9 cellular contexts compared by ENCODE assay signal in genomic region chr5:140579188-140579747, GRCh38. TPM values are rescaled to one million over a fixed set of nuclear protein-coding genes. Genes with fewer than 3 reads are reported as not detected.
DNase-seq lines count a peak whose midpoint lies in the region; ATAC-seq and TF ChIP-seq lines count a peak whose summit lies in the region.
"Not testable (repeated sequence)": the region's sequence is repeated elsewhere in the genome, so short reads cannot be mapped to it uniquely, and the experiment has no call there.
"Had no signal": no experiment of that assay in that cellular context is flagged by ENCODE, and none has a peak within 500 bp of the region (broad histone marks: within the 10 kb centered on the region; RNA-seq: fewer than 3 reads in every experiment).

No MANE protein-coding gene starts in this region.

- H3K9me3 Mint-ChIP-seq in Calu3 (ENCODE audit: low read depth, unreplicated experiment); endothelial cell (ENCODE audit: unreplicated experiment); glutamatergic neuron (ENCODE audit: unreplicated experiment); progenitor cell of endocrine pancreas (ENCODE audit: low read depth); type B pancreatic cell: not testable (repeated sequence)
- H3K9me3 Mint-ChIP-seq in HFFc6 (peaks cover 12% of the 10 kb centered on the region), WTC11 (peaks cover 11% of the 10 kb centered on the region)

- H3K36me3 Mint-ChIP-seq in Calu3 (ENCODE audit: insufficient read depth, unreplicated experiment); HFFc6 (ENCODE audit: low read depth); WTC11; endothelial cell (ENCODE audit: low read depth, unreplicated experiment); glutamatergic neuron (ENCODE audit: unreplicated experiment); progenitor cell of endocrine pancreas (ENCODE audit: insufficient read depth); type B pancreatic cell: not testable (repeated sequence)

- CTCF ChIA-PET in Calu3 (lab: Charles Lee): not testable (repeated sequence)
- CTCF ChIA-PET in WTC11 (lab: Charles Lee): interaction anchor here (0.6 kb wide), 1 partner anchor 56 kb away, joined by 3 read pairs; no protein-coding TSS in a partner anchor

- not testable (repeated sequence) for ATAC-seq in WTC11

- POLR2A ChIA-PET in WTC11 (lab: Charles Lee): not testable (repeated sequence)

- peaks cover 11% of the 10 kb centered on the region for H3K4me1 Mint-ChIP-seq in Calu3 (ENCODE audit: low read depth, unreplicated experiment)
- peaks cover 21% of the 10 kb centered on the region for H3K4me1 Mint-ChIP-seq in HFFc6 (ENCODE audit: low read depth)
- H3K4me1 Mint-ChIP-seq in WTC11; endothelial cell (ENCODE audit: unreplicated experiment); glutamatergic neuron (ENCODE audit: low read depth, unreplicated experiment); progenitor cell of endocrine pancreas (ENCODE audit: low read depth); type B pancreatic cell (ENCODE audit: unreplicated experiment): not testable (repeated sequence)

- not testable (repeated sequence) for BruUV-seq in Calu3 (replicated peaks; lab: Mats Ljungman, UMichigan)

- intact Hi-C loops in Calu3 (cut with micrococcal nuclease; ENCODE audit: unreplicated experiment): loop anchor here (10.0 kb wide), 1 partner anchor 146 kb away; no protein-coding TSS in a partner anchor

- not testable (repeated sequence) for DNase-seq in Calu3; HFFc6; WTC11 (ENCODE audit: low spot score); endothelial cell (ENCODE audit: low spot score); glutamatergic neuron; progenitor cell of endocrine pancreas (ENCODE audit: low spot score, unreplicated experiment)
- peak; percentile 16 for DNase-seq in type B pancreatic cell (ENCODE audit: extremely low spot score, unreplicated experiment)

- not testable (repeated sequence) for H3K27ac Mint-ChIP-seq in Calu3 (ENCODE audit: unreplicated experiment); HFFc6; WTC11; endothelial cell (ENCODE audit: unreplicated experiment); glutamatergic neuron (ENCODE audit: unreplicated experiment); progenitor cell of endocrine pancreas; type B pancreatic cell

- H3K4me3 Mint-ChIP-seq in Calu3 (ENCODE audit: low read depth, unreplicated experiment); HFFc6; WTC11; endothelial cell (ENCODE audit: unreplicated experiment); glutamatergic neuron (ENCODE audit: unreplicated experiment); progenitor cell of endocrine pancreas (ENCODE audit: low read depth); type B pancreatic cell: not testable (repeated sequence)

- not testable (repeated sequence) for H3K27me3 Mint-ChIP-seq in Calu3 (ENCODE audit: unreplicated experiment); HFFc6 (ENCODE audit: insufficient read depth); endothelial cell (ENCODE audit: unreplicated experiment); glutamatergic neuron (ENCODE audit: unreplicated experiment); progenitor cell of endocrine pancreas; type B pancreatic cell
- H3K27me3 Mint-ChIP-seq in WTC11 (ENCODE audit: low read depth): peaks cover 23% of the 10 kb centered on the region

- TF ChIP-seq CTCF in Calu3 (IDR thresholded peaks at IDR 0.05; ENCODE audit: unreplicated experiment) (peak; percentile 36), HFFc6 (IDR thresholded peaks at IDR 0.05) (peak; percentile 57), endothelial cell (IDR thresholded peaks at IDR 0.05; ENCODE audit: unreplicated experiment) (peak; percentile 69), glutamatergic neuron (IDR thresholded peaks at IDR 0.05; ENCODE audit: partially characterized antibody, unreplicated experiment) (peak; percentile 68), progenitor cell of endocrine pancreas (IDR thresholded peaks at IDR 0.05; ENCODE audit: unreplicated experiment) (peak; percentile 7), type B pancreatic cell (conservative IDR thresholded peaks at IDR 0.05) (peak; percentile 56)
- not testable (repeated sequence) for TF ChIP-seq CTCF in WTC11 (IDR thresholded peaks at IDR 0.05)

TF ChIP-seq in WTC11, 78 proteins besides CTCF, POLR2A, EP300 and RAD21:
- TF ChIP-seq HMGA2 (CRISPR knock-in tag; IDR thresholded peaks at IDR 0.05): peak; percentile 81
TF ChIP-seq in WTC11: peak in this region for 1; not testable (repeated sequence) for 77.

RNA-seq across cellular contexts. Expression of gene SLC35A4, which starts 14.6 kb away (rescaled TPM):
- total RNA-seq in Calu3 (2022) (80.6 and 93.6 TPM in 2 replicates), WTC11 (2021) (74.7 to 75.7 TPM (median 74.8 TPM) in 3 replicates), endothelial cell (ENCODE audit: unreplicated experiment) (91.2 TPM), glutamatergic neuron (ENCODE audit: unreplicated experiment) (50.7 TPM), progenitor cell of endocrine pancreas (67.3 and 69.2 TPM in 2 replicates), type B pancreatic cell (ENCODE audit: low replicate concordance) (82.6 and 85.8 TPM in 2 replicates)
- total RNA-seq in HFFc6 (2021; fragmentation: NEBNext Ultra II Directional; extraction: Animal tissue kit (Norgen Biotek cat#: 25700)): 10 to 100 TPM; 64.1 to 72.8 (median 71.2) TPM

RNA-seq across cellular contexts. Expression of gene APBB3, which starts 14.9 kb away (rescaled TPM):
- total RNA-seq in Calu3 (2022): 15.1 and 15.7 TPM in 2 replicates
- 10 to 100 TPM; 11.0 to 13.0 (median 11.7) TPM for total RNA-seq in HFFc6 (2021; fragmentation: NEBNext Ultra II Directional; extraction: Animal tissue kit (Norgen Biotek cat#: 25700))
- 23.7 to 25.9 TPM (median 25.2 TPM) in 3 replicates for total RNA-seq in WTC11 (2021)
- 24.6 TPM for total RNA-seq in endothelial cell (ENCODE audit: unreplicated experiment)
- total RNA-seq in glutamatergic neuron (ENCODE audit: unreplicated experiment): 103 TPM
- total RNA-seq in progenitor cell of endocrine pancreas: 47.8 and 53.6 TPM in 2 replicates
- 26.9 and 61.4 TPM in 2 replicates for total RNA-seq in type B pancreatic cell (ENCODE audit: low replicate concordance)

RNA-seq across cellular contexts. Expression of gene SRA1, which starts 22.0 kb away (rescaled TPM):
- 29.5 and 33.0 TPM in 2 replicates for total RNA-seq in Calu3 (2022)
- total RNA-seq in HFFc6 (2021; fragmentation: NEBNext Ultra II Directional; extraction: Animal tissue kit (Norgen Biotek cat#: 25700)): 10 to 100 TPM; 50.0 to 62.3 (median 59.4) TPM
- 34.5 to 37.8 TPM (median 34.6 TPM) in 3 replicates for total RNA-seq in WTC11 (2021)
- total RNA-seq in endothelial cell (ENCODE audit: unreplicated experiment): 17.1 TPM
- 45.0 TPM for total RNA-seq in glutamatergic neuron (ENCODE audit: unreplicated experiment)
- 31.8 and 34.6 TPM in 2 replicates for total RNA-seq in progenitor cell of endocrine pancreas
- total RNA-seq in type B pancreatic cell (ENCODE audit: low replicate concordance): 32.9 and 36.3 TPM in 2 replicates

RNA-seq across cellular contexts. Expression of gene EIF4EBP3, which starts 31.8 kb away (rescaled TPM):
- total RNA-seq in Calu3 (2022): 14.1 and 18.8 TPM in 2 replicates
- 1 to 10 TPM; 1.8 to 4.0 (median 2.9) TPM for total RNA-seq in HFFc6 (2021; fragmentation: NEBNext Ultra II Directional; extraction: Animal tissue kit (Norgen Biotek cat#: 25700))
- 8.4 to 9.8 TPM (median 8.8 TPM) in 3 replicates for total RNA-seq in WTC11 (2021)
- 16.4 TPM for total RNA-seq in endothelial cell (ENCODE audit: unreplicated experiment)
- total RNA-seq in glutamatergic neuron (ENCODE audit: unreplicated experiment): 7.0 TPM
- total RNA-seq in progenitor cell of endocrine pancreas: 6.1 and 6.7 TPM in 2 replicates
- total RNA-seq in type B pancreatic cell (ENCODE audit: low replicate concordance): 4.8 and 8.4 TPM in 2 replicates
- total RNA-seq: Daoy had no signal

RNA-seq across cellular contexts. Expression of gene CD14, which starts 53.7 kb away (rescaled TPM):
- 0.73 and 1.1 TPM in 2 replicates for total RNA-seq in Calu3 (2022)
- 1 to 10 TPM in 5 of 6 experiments, under 1 TPM in 1; 0.84 to 1.9 (median 1.3) TPM for total RNA-seq in HFFc6 (2021; fragmentation: NEBNext Ultra II Directional; extraction: Animal tissue kit (Norgen Biotek cat#: 25700))
- 0.27 to 0.63 TPM (median 0.53 TPM) in 3 replicates for total RNA-seq in WTC11 (2021)
- not detected for total RNA-seq in endothelial cell (ENCODE audit: unreplicated experiment)
- 0.64 TPM for total RNA-seq in glutamatergic neuron (ENCODE audit: unreplicated experiment)
- 0.36 TPM in 1 of 2 replicates, not detected in the other for total RNA-seq in progenitor cell of endocrine pancreas
- total RNA-seq in type B pancreatic cell (ENCODE audit: low replicate concordance): 0.17 TPM in 1 of 2 replicates, not detected in the other
- total RNA-seq: G401 had no signal
